Comparison of ENCODE assay signal across 8 cellular contexts in genomic region chr1:44802306-44803061, GRCh38. TPM values are rescaled to one million over a fixed set of nuclear protein-coding genes. Genes with fewer than 3 reads are reported as not detected.
DNase-seq lines count a peak whose midpoint lies in the region; ATAC-seq and TF ChIP-seq lines count a peak whose summit lies in the region.

No MANE protein-coding gene starts in this region.

- DNase-seq in CD8-positive, alpha-beta T cell: no peak
- DNase-seq in SJCRH30 (peak; percentile 71 to 74), erythroblast (lab: John Stamatoyannopoulos, UW) (no peak), occipital lobe (lab: John Stamatoyannopoulos, UW) (peak; percentile 29), cerebellum (ENCODE audit: low spot score) (no peak), prostate gland (ENCODE audit: low spot score) (no peak), NCI-H2227 (lab: John Stamatoyannopoulos, UW; ENCODE audit: unreplicated experiment) (no peak)

- H3K36me3 ChIP-seq in CD8-positive, alpha-beta T cell (ENCODE audit: insufficient read depth, low read length): peaks cover 27% of the 10 kb centered on the region
- peaks cover 11% of the 10 kb centered on the region; the same call in 1 of the 2 replicates for H3K36me3 ChIP-seq in SJCRH30
- no peaks in the 10 kb centered on the region for H3K36me3 ChIP-seq in prostate gland

- no peak for TF ChIP-seq CTCF in CD8-positive, alpha-beta T cell (IDR thresholded peaks at IDR 0.05)
- no peak for TF ChIP-seq CTCF in prostate gland (IDR thresholded peaks at IDR 0.05)

- intact Hi-C loops in CD8-positive, alpha-beta T cell (cut with DNase I, micrococcal nuclease): loop anchor here (10.0 kb wide), 2 partner anchors 782 to 1848 kb away; partner anchors contain the start of genes NASP (in 1 of the 2) and SLC2A1 (in 1 of the 2)
- intact Hi-C loops in prostate gland (cut with DNase I): no loop called here

- CTCF ChIA-PET in CD8-positive, alpha-beta T cell (lab: Charles Lee): interaction anchor here (1.1 to 1.2 kb wide), 2 partner anchors 34 to 73 kb away, joined by 3 to 4 read pairs; no protein-coding TSS in a partner anchor

- H3K36me3 Mint-ChIP-seq in CD8-positive, alpha-beta T cell: peaks cover 52% of the 10 kb centered on the region

- WGBS in prostate gland: 90% methylated on average over 13 of the region's 13 CpGs

- peak overlapping the region; percentile 98 for H3K27ac ChIP-seq in CD8-positive, alpha-beta T cell (ENCODE audit: low read depth, low read length)
- peak overlapping the region; percentile 50 for H3K27ac ChIP-seq in SJCRH30
- H3K27ac ChIP-seq in prostate gland: no peak overlapping the region

- no peaks in the 10 kb centered on the region for H3K27me3 ChIP-seq in CD8-positive, alpha-beta T cell (ENCODE audit: insufficient read depth, low read length)
- H3K27me3 ChIP-seq in SJCRH30 (no peaks in the 10 kb centered on the region), prostate gland (replicated peaks; ENCODE audit: insufficient read depth) (no peaks in the 10 kb centered on the region)

- no peaks in the 10 kb centered on the region for H3K27me3 Mint-ChIP-seq in CD8-positive, alpha-beta T cell (ENCODE audit: low read depth)

- POLR2A ChIA-PET in CD8-positive, alpha-beta T cell (lab: Charles Lee): interaction anchor here (2.1 to 9.5 kb wide), 3 partner anchors 11 to 81 kb away, joined by 5 to 189 read pairs (median 44); no protein-coding TSS in a partner anchor

- H3K4me1 Mint-ChIP-seq in CD8-positive, alpha-beta T cell (ENCODE audit: low read depth): peaks cover 51% of the 10 kb centered on the region

- peaks cover 40% of the 10 kb centered on the region for H3K4me1 ChIP-seq in CD8-positive, alpha-beta T cell (ENCODE audit: insufficient read depth, low read length)
- H3K4me1 ChIP-seq in SJCRH30: peaks cover 27% of the 10 kb centered on the region
- no peaks in the 10 kb centered on the region for H3K4me1 ChIP-seq in prostate gland (replicated peaks)

- H3K9me3 ChIP-seq in CD8-positive, alpha-beta T cell (ENCODE audit: low read length): no peaks in the 10 kb centered on the region
- H3K9me3 ChIP-seq in SJCRH30 (replicated peaks): no peaks in the 10 kb centered on the region
- no peaks in the 10 kb centered on the region for H3K9me3 ChIP-seq in prostate gland

- no peaks in the 10 kb centered on the region for H3K9me3 Mint-ChIP-seq in CD8-positive, alpha-beta T cell

- ATAC-seq in CD8-positive, alpha-beta T cell: no peak
- ATAC-seq in HG03520 (IDR thresholded peaks at IDR 0.05; ENCODE audit: unreplicated experiment): no peak

- peak overlapping the region; percentile 95 for H3K4me3 ChIP-seq in CD8-positive, alpha-beta T cell (ENCODE audit: low read depth, low read length)
- H3K4me3 ChIP-seq in SJCRH30: no peak overlapping the region
- no peak overlapping the region for H3K4me3 ChIP-seq in prostate gland

- TF ChIP-seq POLR2A in erythroblast (IDR thresholded peaks at IDR 0.05; ENCODE audit: low read length): peak; percentile 18
- no peak for TF ChIP-seq POLR2A in prostate gland (IDR thresholded peaks at IDR 0.05)

- peak overlapping the region; percentile 89 for H3K27ac Mint-ChIP-seq in CD8-positive, alpha-beta T cell

- H3K4me3 Mint-ChIP-seq in CD8-positive, alpha-beta T cell: peak overlapping the region; percentile 87

RNA-seq across cellular contexts. Expression of gene PLK3, which starts 2.3 kb away (rescaled TPM):
- 100 to 1,000 TPM; 568 to 599 TPM for total RNA-seq in CD8-positive, alpha-beta T cell
- 8.0 and 11.4 TPM in 2 replicates for total RNA-seq in SJCRH30 (2014; rRNA removed; shearing (Covaris generic))
- total RNA-seq in occipital lobe (10.0 TPM), cerebellum (14.3 TPM), prostate gland (10 to 100 TPM in 1 of 2 donors, 1 to 10 TPM in 1; 5.2 to 15.5 TPM)

RNA-seq across cellular contexts. Expression of gene DYNLT4, which starts 4.7 kb away (rescaled TPM):
- 1 to 10 TPM; 2.2 to 2.5 TPM for total RNA-seq in CD8-positive, alpha-beta T cell
- not detected in 2 replicates for total RNA-seq in SJCRH30 (2014; rRNA removed; shearing (Covaris generic))
- total RNA-seq in occipital lobe: not detected
- total RNA-seq in cerebellum: not detected
- 1 to 10 TPM in 1 of 2 donors, not detected in 1; 4.0 TPM for total RNA-seq in prostate gland

RNA-seq across cellular contexts. Expression of gene BTBD19, which starts 5.8 kb away (rescaled TPM):
- total RNA-seq in CD8-positive, alpha-beta T cell: 10 to 100 TPM; 24.9 to 27.5 TPM
- total RNA-seq in SJCRH30 (2014; rRNA removed; shearing (Covaris generic)): 0.43 and 1.4 TPM in 2 replicates
- total RNA-seq in occipital lobe (0.47 TPM), cerebellum (2.4 TPM), prostate gland (10 to 100 TPM in 1 of 2 donors, under 1 TPM in 1; 0.50 to 10.5 TPM)

RNA-seq across cellular contexts. Expression of gene BEST4, which starts 14.5 kb away (rescaled TPM):
- total RNA-seq in CD8-positive, alpha-beta T cell: 1 to 10 TPM; 1.4 to 1.5 TPM
- not detected in 2 replicates for total RNA-seq in SJCRH30 (2014; rRNA removed; shearing (Covaris generic))
- total RNA-seq in occipital lobe: 0.16 TPM
- 0.27 TPM for total RNA-seq in cerebellum
- not detected for total RNA-seq in prostate gland

RNA-seq across cellular contexts. Expression of gene RPS8, which starts 27.1 kb away (rescaled TPM):
- 1,000 to 10,000 TPM; 3,381 to 3,465 TPM for total RNA-seq in CD8-positive, alpha-beta T cell
- 3,055 and 3,167 TPM in 2 replicates for total RNA-seq in SJCRH30 (2014; rRNA removed; shearing (Covaris generic))
- total RNA-seq in occipital lobe: 1,634 TPM
- total RNA-seq in cerebellum: 658 TPM
- 1,000 to 10,000 TPM; 1,669 to 3,439 TPM for total RNA-seq in prostate gland

Comparison
In these comparisons a context has a peak if more than half of its experiments do, and no peak if none do; other contexts are left out.
1. DNase-seq: peak in SJCRH30 (2 of 2) and occipital lobe (single experiment); none in CD8-positive, alpha-beta T cell (0 of 7), erythroblast (0 of 2), cerebellum (single experiment), prostate gland (single experiment) and NCI-H2227 (single experiment).
2. H3K27ac ChIP-seq: peak in CD8-positive, alpha-beta T cell (single experiment) and SJCRH30 (single experiment); none in prostate gland (0 of 2).
3. RNA of gene PLK3, which starts 2.3 kb away (total RNA-seq): 568 to 599 TPM in CD8-positive, alpha-beta T cell; 5.2 to 15.5 TPM in prostate gland, 14.3 TPM in cerebellum (single experiment), 8.0 to 11.4 TPM in SJCRH30 and 10.0 TPM in occipital lobe (single experiment); every median in the first group is over 10 times any median in the second.